ENCODE assay signal across 16 cellular contexts in the genomic region with DNA sequence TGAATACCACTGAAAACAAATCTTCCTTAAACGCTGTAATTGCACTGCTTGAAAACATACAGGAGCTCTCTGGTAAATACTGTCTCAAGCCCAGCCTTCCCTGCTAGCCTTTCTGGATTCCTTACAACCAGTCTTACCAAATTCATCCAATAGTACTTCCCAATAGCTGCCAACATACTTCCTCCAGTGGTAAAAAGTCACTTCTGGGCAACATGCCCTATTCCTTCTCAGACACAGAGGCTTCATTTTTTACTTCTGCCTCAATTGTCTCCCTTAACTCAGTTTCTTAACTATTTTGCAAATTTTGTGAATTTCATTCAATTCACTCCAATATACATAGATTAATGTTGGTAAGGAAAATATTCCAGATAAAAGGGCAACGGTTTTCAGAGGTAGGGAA.
DNase-seq lines count a peak whose midpoint lies in the region; ATAC-seq lines count a peak whose summit lies in the region.
"Had no signal": no experiment of that assay in that cellular context is flagged by ENCODE, and none has a peak within 500 bp of the region (broad histone marks: within the 10 kb centered on the region; RNA-seq: fewer than 3 reads in every experiment).

No MANE protein-coding gene starts in this region.

- H3K27me3 Mint-ChIP-seq in activated T-cell treated with anti-CD3 and anti-CD28 coated beads, Interleukin-2, amount 50 U/mL, for 4 hours (ENCODE audit: low read depth), result no peaks in the 10 kb centered on the region

- no peak overlapping the region for H3K4me3 Mint-ChIP-seq in activated T-cell treated with anti-CD3 and anti-CD28 coated beads, Interleukin-2, amount 50 U/mL, for 4 hours
- H3K4me3 Mint-ChIP-seq: HFFc6 had no signal

- H3K36me3 Mint-ChIP-seq in activated T-cell treated with anti-CD3 and anti-CD28 coated beads, Interleukin-2, amount 50 U/mL, for 4 hours (ENCODE audit: insufficient read depth), result no peaks in the 10 kb centered on the region

- no peak for ATAC-seq in GM21528 (IDR thresholded peaks at IDR 0.05; ENCODE audit: low FRiP score, unreplicated experiment)
- no peak for ATAC-seq in activated T-cell treated with anti-CD3 and anti-CD28 coated beads, Interleukin-2, amount 50 U/mL, for 4 hours

- H3K4me1 Mint-ChIP-seq in activated T-cell treated with anti-CD3 and anti-CD28 coated beads, Interleukin-2, amount 50 U/mL, for 4 hours (ENCODE audit: low read depth), result no peaks in the 10 kb centered on the region

- no peak overlapping the region for H3K4me3 ChIP-seq in skeletal muscle cell (ENCODE audit: low read depth, low read length)

- peak; percentile 16 for DNase-seq in GM03348 (ENCODE audit: low spot score)
- DNase-seq in NCI-H446 (lab: John Stamatoyannopoulos, UW), result peak; percentile 41 to 65
- peak; percentile 50 for DNase-seq in fibroblast of gingiva (ENCODE audit: low read depth)
- DNase-seq in skeletal muscle cell (ENCODE audit: low read depth), result peak; percentile 23
- DNase-seq in central memory CD4-positive, alpha-beta T cell, result no peak
- DNase-seq in activated T-cell treated with anti-CD3 and anti-CD28 coated beads, Interleukin-2, amount 50 U/mL, for 4 hours, result no peak
- DNase-seq: C1 segment of cervical spinal cord, COR-L47, GOT3, HFFc6, KG1, MM.1S, NCI-H187 treated with DMSO at 0.1 percent for 48 hours, NCI-H524, SIG-M5 had no signal

- peaks cover 20% of the 10 kb centered on the region for H3K9me3 Mint-ChIP-seq in activated T-cell treated with anti-CD3 and anti-CD28 coated beads, Interleukin-2, amount 50 U/mL, for 4 hours
- H3K9me3 Mint-ChIP-seq: HFFc6 had no signal

Comparison
In these comparisons a context has a peak if more than half of its experiments do, and no peak if none do; other contexts are left out.
1. DNase-seq: peak in GM03348 (single experiment), NCI-H446 (2 of 2), fibroblast of gingiva (single experiment) and skeletal muscle cell (single experiment); none in central memory CD4-positive, alpha-beta T cell (single experiment) and activated T-cell treated with anti-CD3 and anti-CD28 coated beads, Interleukin-2, amount 50 U/mL, for 4 hours (single experiment).